ENCODE assay signal across 8 cellular contexts in the genomic region with DNA sequence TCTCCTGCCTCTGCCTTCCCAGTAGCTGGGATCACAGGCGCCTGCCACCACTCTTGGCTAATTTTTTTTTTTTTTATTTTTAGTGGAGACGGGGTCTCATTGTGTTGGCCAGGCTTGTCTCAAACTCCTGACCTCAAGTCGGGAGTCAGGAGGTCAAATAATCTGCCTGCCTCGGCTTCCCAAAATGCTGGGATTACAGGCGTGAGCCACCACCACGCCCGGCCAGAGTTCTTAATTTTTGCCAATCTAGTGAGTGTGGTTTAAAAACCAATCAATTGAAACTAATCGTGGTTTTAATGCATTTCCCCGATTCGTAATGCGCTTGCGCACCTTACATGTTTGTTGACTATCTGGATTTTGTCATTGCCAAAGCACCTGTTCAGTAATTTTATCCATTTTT. TPM values are rescaled to one million over a fixed set of nuclear protein-coding genes. Genes with fewer than 3 reads are reported as not detected.
DNase-seq lines count a peak whose midpoint lies in the region; ATAC-seq and TF ChIP-seq lines count a peak whose summit lies in the region.

No MANE protein-coding gene starts in this region.

- H3K4me1 Mint-ChIP-seq in stimulated activated effector memory CD8-positive, alpha-beta T cell treated with anti-CD3 and anti-CD28 coated beads, Interleukin-12 subunit alpha, Interleukin-12 subunit beta, amount 100 ng/mL, for 72 hours: peaks cover 31% of the 10 kb centered on the region

- peak overlapping the region; percentile 90 for H3K4me3 Mint-ChIP-seq in stimulated activated effector memory CD8-positive, alpha-beta T cell treated with anti-CD3 and anti-CD28 coated beads, Interleukin-12 subunit alpha, Interleukin-12 subunit beta, amount 100 ng/mL, for 72 hours

- H3K4me3 ChIP-seq in WI38 (ENCODE audit: low read depth, low read length) (peak overlapping the region; percentile 70), hepatocyte (peak overlapping the region; percentile 8)

- peaks cover 48% of the 10 kb centered on the region for H3K36me3 Mint-ChIP-seq in stimulated activated effector memory CD8-positive, alpha-beta T cell treated with anti-CD3 and anti-CD28 coated beads, Interleukin-12 subunit alpha, Interleukin-12 subunit beta, amount 100 ng/mL, for 72 hours

- DNase-seq in NCI-H146 (lab: John Stamatoyannopoulos, UW) (peak; percentile 36), NCI-H146 treated with DMSO at 0.1 percent for 48 hours (lab: John Stamatoyannopoulos, UW; ENCODE audit: unreplicated experiment) (no peak), hepatocyte (ENCODE audit: low spot score) (no peak), HT-29 (ENCODE audit: low spot score) (no peak)
- no peak for DNase-seq in stimulated activated effector memory CD8-positive, alpha-beta T cell treated with anti-CD3 and anti-CD28 coated beads, Interleukin-12 subunit alpha, Interleukin-12 subunit beta, amount 100 ng/mL, for 72 hours (ENCODE audit: low spot score in 2 of 2)

- H4K20me1 ChIP-seq in hepatocyte (ENCODE audit: insufficient read depth, poor library complexity, severe bottlenecking): peaks cover 16% of the 10 kb centered on the region

- peak overlapping the region; percentile 97 for H3K27ac Mint-ChIP-seq in stimulated activated effector memory CD8-positive, alpha-beta T cell treated with anti-CD3 and anti-CD28 coated beads, Interleukin-12 subunit alpha, Interleukin-12 subunit beta, amount 100 ng/mL, for 72 hours

- H3K27me3 ChIP-seq in hepatocyte: no peaks in the 10 kb centered on the region

- H3K9me2 ChIP-seq in hepatocyte (replicated peaks; ENCODE audit: insufficient read depth): no peaks in the 10 kb centered on the region

- H3K27ac ChIP-seq in hepatocyte: peak overlapping the region; percentile 85

- no peaks in the 10 kb centered on the region for H3K36me3 ChIP-seq in hepatocyte (replicated peaks; ENCODE audit: insufficient read depth, low read depth)

- H3K4me2 ChIP-seq in hepatocyte: peak overlapping the region; percentile 72

- H3K4me1 ChIP-seq in hepatocyte (ENCODE audit: insufficient read depth): peaks cover 16% of the 10 kb centered on the region

- no peak for TF ChIP-seq CTCF in WI38 (IDR thresholded peaks at IDR 0.05; ENCODE audit: low read depth, low read length)
- no peak for TF ChIP-seq CTCF in hepatocyte (IDR thresholded peaks at IDR 0.05; ENCODE audit: poor library complexity)

- ATAC-seq in stimulated activated effector memory CD8-positive, alpha-beta T cell treated with anti-CD3 and anti-CD28 coated beads, Interleukin-12 subunit alpha, Interleukin-12 subunit beta, amount 100 ng/mL, for 72 hours: no peak
- ATAC-seq in GM18873 (IDR thresholded peaks at IDR 0.05; ENCODE audit: low FRiP score, unreplicated experiment) (no peak), GM21515 (IDR thresholded peaks at IDR 0.05; ENCODE audit: unreplicated experiment) (no peak)

- no peaks in the 10 kb centered on the region for H3K9me3 ChIP-seq in hepatocyte (ENCODE audit: low read depth)

- 97% methylated on average over 12 of the region's 12 CpGs for WGBS in hepatocyte (ENCODE audit: low lambda C conversion rate, missing lambda C conversion rate)

- H3K9me3 Mint-ChIP-seq in stimulated activated effector memory CD8-positive, alpha-beta T cell treated with anti-CD3 and anti-CD28 coated beads, Interleukin-12 subunit alpha, Interleukin-12 subunit beta, amount 100 ng/mL, for 72 hours: no peaks in the 10 kb centered on the region

- H2AFZ ChIP-seq in hepatocyte: peak overlapping the region; percentile 65

- H3K79me2 ChIP-seq in hepatocyte: peaks cover 37% of the 10 kb centered on the region

RNA-seq across cellular contexts. Expression of a gene that starts 0.5 kb away (rescaled TPM):
- total RNA-seq in hepatocyte: 68.7 and 81.0 TPM in 2 replicates
- polyA plus RNA-seq in hepatocyte: 348 and 401 TPM in 2 replicates
- 59.5 and 67.4 TPM in 2 replicates for total RNA-seq in HT-29 (2014; rRNA removed; shearing (Covaris generic))

RNA-seq across cellular contexts. Expression of a gene that starts 37.0 kb away (rescaled TPM):
- 4.9 and 5.6 TPM in 2 replicates for total RNA-seq in hepatocyte
- 3.1 and 5.6 TPM in 2 replicates for polyA plus RNA-seq in hepatocyte
- 20.2 and 22.6 TPM in 2 replicates for total RNA-seq in HT-29 (2014; rRNA removed; shearing (Covaris generic))

RNA-seq across cellular contexts. Expression of a gene that starts 37.1 kb away (rescaled TPM):
- 25.1 and 26.6 TPM in 2 replicates for total RNA-seq in hepatocyte
- polyA plus RNA-seq in hepatocyte: 54.1 and 57.1 TPM in 2 replicates
- 112 and 143 TPM in 2 replicates for total RNA-seq in HT-29 (2014; rRNA removed; shearing (Covaris generic))
